In the genomic region with DNA sequence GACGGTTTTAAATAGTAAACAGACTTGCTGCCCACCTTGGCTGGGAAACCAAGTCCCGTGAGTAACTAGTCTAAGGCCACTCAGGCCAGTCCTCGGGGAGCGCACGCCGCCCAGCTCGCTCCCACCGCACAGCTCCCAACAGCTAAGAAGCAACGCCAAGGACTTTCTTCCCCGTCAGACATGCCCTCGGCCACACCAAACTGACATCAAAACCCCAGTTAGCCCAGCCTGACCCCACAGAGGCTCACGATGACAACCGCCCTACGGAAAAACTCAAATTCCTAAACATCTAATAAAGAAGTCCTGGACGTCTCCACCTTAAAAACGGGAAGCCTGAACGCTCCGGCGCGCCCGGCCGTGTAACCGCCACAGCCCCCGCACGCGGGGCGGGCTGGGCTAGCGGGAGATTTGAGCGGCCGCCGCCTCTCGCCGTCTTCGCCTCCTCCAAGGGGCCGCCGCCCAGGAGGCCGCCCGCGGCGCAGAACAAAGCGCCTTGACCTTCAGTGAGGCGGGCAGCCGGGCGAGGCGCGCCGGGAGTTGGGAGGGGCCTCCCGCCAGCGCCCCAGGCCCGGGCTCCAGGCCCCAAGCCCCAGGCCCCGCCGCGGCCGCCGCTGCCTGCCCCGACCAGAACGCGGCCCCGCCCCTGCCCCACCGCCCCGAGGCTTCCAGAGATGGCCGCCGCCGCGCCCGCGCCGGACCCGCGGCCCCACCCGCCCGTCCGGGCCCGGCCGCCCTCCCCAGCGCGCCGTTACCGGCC, we compare ENCODE assay signal across 1 cellular context.
A peak's percentile ranks its signal among the peaks of the same experiment; 100 is the strongest.
TF ChIP-seq lines count a peak whose summit lies in the region.

No MANE protein-coding gene starts in this region.

TF ChIP-seq in HepG2, 621 proteins besides CTCF, POLR2A, EP300 and RAD21 (continued from another document and continues in another):
- TF ChIP-seq, protein P1, sequence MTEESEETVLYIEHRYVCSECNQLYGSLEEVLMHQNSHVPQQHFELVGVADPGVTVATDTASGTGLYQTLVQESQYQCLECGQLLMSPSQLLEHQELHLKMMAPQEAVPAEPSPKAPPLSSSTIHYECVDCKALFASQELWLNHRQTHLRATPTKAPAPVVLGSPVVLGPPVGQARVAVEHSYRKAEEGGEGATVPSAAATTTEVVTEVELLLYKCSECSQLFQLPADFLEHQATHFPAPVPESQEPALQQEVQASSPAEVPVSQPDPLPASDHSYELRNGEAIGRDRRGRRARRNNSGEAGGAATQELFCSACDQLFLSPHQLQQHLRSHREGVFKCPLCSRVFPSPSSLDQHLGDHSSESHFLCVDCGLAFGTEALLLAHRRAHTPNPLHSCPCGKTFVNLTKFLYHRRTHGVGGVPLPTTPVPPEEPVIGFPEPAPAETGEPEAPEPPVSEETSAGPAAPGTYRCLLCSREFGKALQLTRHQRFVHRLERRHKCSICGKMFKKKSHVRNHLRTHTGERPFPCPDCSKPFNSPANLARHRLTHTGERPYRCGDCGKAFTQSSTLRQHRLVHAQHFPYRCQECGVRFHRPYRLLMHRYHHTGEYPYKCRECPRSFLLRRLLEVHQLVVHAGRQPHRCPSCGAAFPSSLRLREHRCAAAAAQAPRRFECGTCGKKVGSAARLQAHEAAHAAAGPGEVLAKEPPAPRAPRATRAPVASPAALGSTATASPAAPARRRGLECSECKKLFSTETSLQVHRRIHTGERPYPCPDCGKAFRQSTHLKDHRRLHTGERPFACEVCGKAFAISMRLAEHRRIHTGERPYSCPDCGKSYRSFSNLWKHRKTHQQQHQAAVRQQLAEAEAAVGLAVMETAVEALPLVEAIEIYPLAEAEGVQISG (CRISPR knock-in tag; IDR thresholded peaks at IDR 0.05), result peak; percentile 33
- TF ChIP-seq, protein P2, sequence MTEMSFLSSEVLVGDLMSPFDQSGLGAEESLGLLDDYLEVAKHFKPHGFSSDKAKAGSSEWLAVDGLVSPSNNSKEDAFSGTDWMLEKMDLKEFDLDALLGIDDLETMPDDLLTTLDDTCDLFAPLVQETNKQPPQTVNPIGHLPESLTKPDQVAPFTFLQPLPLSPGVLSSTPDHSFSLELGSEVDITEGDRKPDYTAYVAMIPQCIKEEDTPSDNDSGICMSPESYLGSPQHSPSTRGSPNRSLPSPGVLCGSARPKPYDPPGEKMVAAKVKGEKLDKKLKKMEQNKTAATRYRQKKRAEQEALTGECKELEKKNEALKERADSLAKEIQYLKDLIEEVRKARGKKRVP (CRISPR knock-in tag; IDR thresholded peaks at IDR 0.05), result no peak
- no peak for TF ChIP-seq ZNF672 (CRISPR knock-in tag; IDR thresholded peaks at IDR 0.05)
- 0 out of 2 replicates have a peak, but pooled peaks have one; percentile 14 for TF ChIP-seq MED13 (CRISPR knock-in tag; IDR thresholded peaks at IDR 0.05)
- 0 out of 2 replicates have a peak, but pooled peaks have one; percentile 21 for TF ChIP-seq ZNF768 (CRISPR knock-in tag; IDR thresholded peaks at IDR 0.05)
- no peak for TF ChIP-seq ZSCAN21 (CRISPR knock-in tag; IDR thresholded peaks at IDR 0.05; ENCODE audit: borderline replicate concordance)
- TF ChIP-seq ZNF333 (CRISPR knock-in tag; IDR thresholded peaks at IDR 0.05; ENCODE audit: borderline replicate concordance), result no peak
- no peak for TF ChIP-seq MZF1 (CRISPR knock-in tag; IDR thresholded peaks at IDR 0.05; ENCODE audit: borderline replicate concordance)
- TF ChIP-seq, protein P3, sequence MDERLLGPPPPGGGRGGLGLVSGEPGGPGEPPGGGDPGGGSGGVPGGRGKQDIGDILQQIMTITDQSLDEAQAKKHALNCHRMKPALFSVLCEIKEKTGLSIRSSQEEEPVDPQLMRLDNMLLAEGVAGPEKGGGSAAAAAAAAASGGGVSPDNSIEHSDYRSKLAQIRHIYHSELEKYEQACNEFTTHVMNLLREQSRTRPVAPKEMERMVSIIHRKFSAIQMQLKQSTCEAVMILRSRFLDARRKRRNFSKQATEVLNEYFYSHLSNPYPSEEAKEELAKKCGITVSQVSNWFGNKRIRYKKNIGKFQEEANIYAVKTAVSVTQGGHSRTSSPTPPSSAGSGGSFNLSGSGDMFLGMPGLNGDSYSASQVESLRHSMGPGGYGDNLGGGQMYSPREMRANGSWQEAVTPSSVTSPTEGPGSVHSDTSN (CRISPR knock-in tag; IDR thresholded peaks at IDR 0.05), result no peak
- no peak for TF ChIP-seq ZSCAN20 (CRISPR knock-in tag; IDR thresholded peaks at IDR 0.05; ENCODE audit: borderline replicate concordance)
- TF ChIP-seq ZNF124 (CRISPR knock-in tag; IDR thresholded peaks at IDR 0.05), result no peak
- TF ChIP-seq, protein P4, sequence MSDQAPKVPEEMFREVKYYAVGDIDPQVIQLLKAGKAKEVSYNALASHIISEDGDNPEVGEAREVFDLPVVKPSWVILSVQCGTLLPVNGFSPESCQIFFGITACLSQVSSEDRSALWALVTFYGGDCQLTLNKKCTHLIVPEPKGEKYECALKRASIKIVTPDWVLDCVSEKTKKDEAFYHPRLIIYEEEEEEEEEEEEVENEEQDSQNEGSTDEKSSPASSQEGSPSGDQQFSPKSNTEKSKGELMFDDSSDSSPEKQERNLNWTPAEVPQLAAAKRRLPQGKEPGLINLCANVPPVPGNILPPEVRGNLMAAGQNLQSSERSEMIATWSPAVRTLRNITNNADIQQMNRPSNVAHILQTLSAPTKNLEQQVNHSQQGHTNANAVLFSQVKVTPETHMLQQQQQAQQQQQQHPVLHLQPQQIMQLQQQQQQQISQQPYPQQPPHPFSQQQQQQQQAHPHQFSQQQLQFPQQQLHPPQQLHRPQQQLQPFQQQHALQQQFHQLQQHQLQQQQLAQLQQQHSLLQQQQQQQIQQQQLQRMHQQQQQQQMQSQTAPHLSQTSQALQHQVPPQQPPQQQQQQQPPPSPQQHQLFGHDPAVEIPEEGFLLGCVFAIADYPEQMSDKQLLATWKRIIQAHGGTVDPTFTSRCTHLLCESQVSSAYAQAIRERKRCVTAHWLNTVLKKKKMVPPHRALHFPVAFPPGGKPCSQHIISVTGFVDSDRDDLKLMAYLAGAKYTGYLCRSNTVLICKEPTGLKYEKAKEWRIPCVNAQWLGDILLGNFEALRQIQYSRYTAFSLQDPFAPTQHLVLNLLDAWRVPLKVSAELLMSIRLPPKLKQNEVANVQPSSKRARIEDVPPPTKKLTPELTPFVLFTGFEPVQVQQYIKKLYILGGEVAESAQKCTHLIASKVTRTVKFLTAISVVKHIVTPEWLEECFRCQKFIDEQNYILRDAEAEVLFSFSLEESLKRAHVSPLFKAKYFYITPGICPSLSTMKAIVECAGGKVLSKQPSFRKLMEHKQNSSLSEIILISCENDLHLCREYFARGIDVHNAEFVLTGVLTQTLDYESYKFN (CRISPR knock-in tag; conservative IDR thresholded peaks at IDR 0.05), result no peak
- no peak for TF ChIP-seq TEAD2 (CRISPR knock-in tag; IDR thresholded peaks at IDR 0.05)
- no peak for TF ChIP-seq SOX13 (IDR thresholded peaks at IDR 0.05)
- no peak for TF ChIP-seq SOX13 (CRISPR knock-in tag; conservative IDR thresholded peaks at IDR 0.05 in 1 of 2, IDR thresholded peaks at IDR 0.05 in 1 of 2)
- no peak for TF ChIP-seq ZFP36L2 (CRISPR knock-in tag; IDR thresholded peaks at IDR 0.05)
- no peak for TF ChIP-seq XBP1 (CRISPR knock-in tag; IDR thresholded peaks at IDR 0.05)
- no peak for TF ChIP-seq CEBPB (IDR thresholded peaks at IDR 0.05; ENCODE audit: borderline replicate concordance, low read depth, low read length)
- TF ChIP-seq, protein P5, sequence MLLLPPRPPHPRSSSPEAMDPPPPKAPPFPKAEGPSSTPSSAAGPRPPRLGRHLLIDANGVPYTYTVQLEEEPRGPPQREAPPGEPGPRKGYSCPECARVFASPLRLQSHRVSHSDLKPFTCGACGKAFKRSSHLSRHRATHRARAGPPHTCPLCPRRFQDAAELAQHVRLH (CRISPR knock-in tag; IDR thresholded peaks at IDR 0.05; ENCODE audit: borderline replicate concordance, low read depth), result no peak
- TF ChIP-seq HMG20B (CRISPR knock-in tag; conservative IDR thresholded peaks at IDR 0.05), result no peak
- TF ChIP-seq SIN3B (IDR thresholded peaks at IDR 0.05; ENCODE audit: low read length), result no peak
- TF ChIP-seq HNF4A (CRISPR knock-in tag; IDR thresholded peaks at IDR 0.05), result no peak
- no peak for TF ChIP-seq PTBP1 (IDR thresholded peaks at IDR 0.05; ENCODE audit: low read depth, low read length, poor library complexity, severe bottlenecking)
- no peak for TF ChIP-seq ZNF234 (CRISPR knock-in tag; conservative IDR thresholded peaks at IDR 0.05)
- 0 out of 2 replicates have a peak, but pooled peaks have one; percentile 9 for TF ChIP-seq ZNF777 (CRISPR knock-in tag; IDR thresholded peaks at IDR 0.05)
- TF ChIP-seq TMF1 (CRISPR knock-in tag; IDR thresholded peaks at IDR 0.05; ENCODE audit: low read depth), result no peak
- no peak for TF ChIP-seq ZNF772 (CRISPR knock-in tag; IDR thresholded peaks at IDR 0.05)
- TF ChIP-seq, protein P6, sequence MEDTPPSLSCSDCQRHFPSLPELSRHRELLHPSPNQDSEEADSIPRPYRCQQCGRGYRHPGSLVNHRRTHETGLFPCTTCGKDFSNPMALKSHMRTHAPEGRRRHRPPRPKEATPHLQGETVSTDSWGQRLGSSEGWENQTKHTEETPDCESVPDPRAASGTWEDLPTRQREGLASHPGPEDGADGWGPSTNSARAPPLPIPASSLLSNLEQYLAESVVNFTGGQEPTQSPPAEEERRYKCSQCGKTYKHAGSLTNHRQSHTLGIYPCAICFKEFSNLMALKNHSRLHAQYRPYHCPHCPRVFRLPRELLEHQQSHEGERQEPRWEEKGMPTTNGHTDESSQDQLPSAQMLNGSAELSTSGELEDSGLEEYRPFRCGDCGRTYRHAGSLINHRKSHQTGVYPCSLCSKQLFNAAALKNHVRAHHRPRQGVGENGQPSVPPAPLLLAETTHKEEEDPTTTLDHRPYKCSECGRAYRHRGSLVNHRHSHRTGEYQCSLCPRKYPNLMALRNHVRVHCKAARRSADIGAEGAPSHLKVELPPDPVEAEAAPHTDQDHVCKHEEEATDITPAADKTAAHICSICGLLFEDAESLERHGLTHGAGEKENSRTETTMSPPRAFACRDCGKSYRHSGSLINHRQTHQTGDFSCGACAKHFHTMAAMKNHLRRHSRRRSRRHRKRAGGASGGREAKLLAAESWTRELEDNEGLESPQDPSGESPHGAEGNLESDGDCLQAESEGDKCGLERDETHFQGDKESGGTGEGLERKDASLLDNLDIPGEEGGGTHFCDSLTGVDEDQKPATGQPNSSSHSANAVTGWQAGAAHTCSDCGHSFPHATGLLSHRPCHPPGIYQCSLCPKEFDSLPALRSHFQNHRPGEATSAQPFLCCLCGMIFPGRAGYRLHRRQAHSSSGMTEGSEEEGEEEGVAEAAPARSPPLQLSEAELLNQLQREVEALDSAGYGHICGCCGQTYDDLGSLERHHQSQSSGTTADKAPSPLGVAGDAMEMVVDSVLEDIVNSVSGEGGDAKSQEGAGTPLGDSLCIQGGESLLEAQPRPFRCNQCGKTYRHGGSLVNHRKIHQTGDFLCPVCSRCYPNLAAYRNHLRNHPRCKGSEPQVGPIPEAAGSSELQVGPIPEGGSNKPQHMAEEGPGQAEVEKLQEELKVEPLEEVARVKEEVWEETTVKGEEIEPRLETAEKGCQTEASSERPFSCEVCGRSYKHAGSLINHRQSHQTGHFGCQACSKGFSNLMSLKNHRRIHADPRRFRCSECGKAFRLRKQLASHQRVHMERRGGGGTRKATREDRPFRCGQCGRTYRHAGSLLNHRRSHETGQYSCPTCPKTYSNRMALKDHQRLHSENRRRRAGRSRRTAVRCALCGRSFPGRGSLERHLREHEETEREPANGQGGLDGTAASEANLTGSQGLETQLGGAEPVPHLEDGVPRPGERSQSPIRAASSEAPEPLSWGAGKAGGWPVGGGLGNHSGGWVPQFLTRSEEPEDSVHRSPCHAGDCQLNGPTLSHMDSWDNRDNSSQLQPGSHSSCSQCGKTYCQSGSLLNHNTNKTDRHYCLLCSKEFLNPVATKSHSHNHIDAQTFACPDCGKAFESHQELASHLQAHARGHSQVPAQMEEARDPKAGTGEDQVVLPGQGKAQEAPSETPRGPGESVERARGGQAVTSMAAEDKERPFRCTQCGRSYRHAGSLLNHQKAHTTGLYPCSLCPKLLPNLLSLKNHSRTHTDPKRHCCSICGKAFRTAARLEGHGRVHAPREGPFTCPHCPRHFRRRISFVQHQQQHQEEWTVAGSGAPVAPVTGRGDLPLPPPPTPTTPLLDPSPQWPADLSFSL (CRISPR knock-in tag; IDR thresholded peaks at IDR 0.05), result no peak
- TF ChIP-seq, protein P7, sequence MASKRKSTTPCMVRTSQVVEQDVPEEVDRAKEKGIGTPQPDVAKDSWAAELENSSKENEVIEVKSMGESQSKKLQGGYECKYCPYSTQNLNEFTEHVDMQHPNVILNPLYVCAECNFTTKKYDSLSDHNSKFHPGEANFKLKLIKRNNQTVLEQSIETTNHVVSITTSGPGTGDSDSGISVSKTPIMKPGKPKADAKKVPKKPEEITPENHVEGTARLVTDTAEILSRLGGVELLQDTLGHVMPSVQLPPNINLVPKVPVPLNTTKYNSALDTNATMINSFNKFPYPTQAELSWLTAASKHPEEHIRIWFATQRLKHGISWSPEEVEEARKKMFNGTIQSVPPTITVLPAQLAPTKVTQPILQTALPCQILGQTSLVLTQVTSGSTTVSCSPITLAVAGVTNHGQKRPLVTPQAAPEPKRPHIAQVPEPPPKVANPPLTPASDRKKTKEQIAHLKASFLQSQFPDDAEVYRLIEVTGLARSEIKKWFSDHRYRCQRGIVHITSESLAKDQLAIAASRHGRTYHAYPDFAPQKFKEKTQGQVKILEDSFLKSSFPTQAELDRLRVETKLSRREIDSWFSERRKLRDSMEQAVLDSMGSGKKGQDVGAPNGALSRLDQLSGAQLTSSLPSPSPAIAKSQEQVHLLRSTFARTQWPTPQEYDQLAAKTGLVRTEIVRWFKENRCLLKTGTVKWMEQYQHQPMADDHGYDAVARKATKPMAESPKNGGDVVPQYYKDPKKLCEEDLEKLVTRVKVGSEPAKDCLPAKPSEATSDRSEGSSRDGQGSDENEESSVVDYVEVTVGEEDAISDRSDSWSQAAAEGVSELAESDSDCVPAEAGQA (IDR thresholded peaks at IDR 0.05; ENCODE audit: low read depth), result no peak
- TF ChIP-seq, protein P7 (CRISPR knock-in tag; IDR thresholded peaks at IDR 0.05; ENCODE audit: borderline replicate concordance), result no peak
- no peak for TF ChIP-seq ELF3 (CRISPR knock-in tag; IDR thresholded peaks at IDR 0.05)
- no peak for TF ChIP-seq ZNF10 (CRISPR knock-in tag; IDR thresholded peaks at IDR 0.05; ENCODE audit: borderline replicate concordance, low read depth)
- no peak for TF ChIP-seq MIXL1 (CRISPR knock-in tag; IDR thresholded peaks at IDR 0.05)
- TF ChIP-seq SRY (CRISPR knock-in tag; IDR thresholded peaks at IDR 0.05), result peak; percentile 11; the same call in 1 of the 2 replicates
- TF ChIP-seq SSRP1 (CRISPR knock-in tag; IDR thresholded peaks at IDR 0.05), result no peak
